Comparison of ENCODE assay signal across 1 cellular context in genomic region chr5:155460501-155460931, GRCh38.
A peak's percentile ranks its signal among the peaks of the same experiment; 100 is the strongest.
TF ChIP-seq lines count a peak whose summit lies in the region.

No MANE protein-coding gene starts in this region.

TF ChIP-seq in HepG2, 621 proteins besides CTCF, POLR2A, EP300 and RAD21 (continued from another document and continues in another):
- TF ChIP-seq ZBTB14 (CRISPR knock-in tag; IDR thresholded peaks at IDR 0.05) (no peak), MYC (CRISPR knock-in tag; IDR thresholded peaks at IDR 0.05; ENCODE audit: borderline replicate concordance) (no peak), BHLHE40 (IDR thresholded peaks at IDR 0.05; ENCODE audit: low read length) (no peak), SALL1 (CRISPR knock-in tag; IDR thresholded peaks at IDR 0.05) (peak; percentile 21; the same call in 1 of the 2 replicates), BCL6 (CRISPR knock-in tag; IDR thresholded peaks at IDR 0.05) (peak; percentile 77), WIZ (CRISPR knock-in tag; IDR thresholded peaks at IDR 0.05) (no peak), GATAD1 (CRISPR knock-in tag; IDR thresholded peaks at IDR 0.05) (peak; percentile 55), ZBTB20 (CRISPR knock-in tag; IDR thresholded peaks at IDR 0.05; ENCODE audit: borderline replicate concordance, low read depth) (peak; percentile 35; the same call in 1 of the 2 replicates), ZNF577 (CRISPR knock-in tag; IDR thresholded peaks at IDR 0.05; ENCODE audit: borderline replicate concordance, low read depth) (no peak), KLF12 (CRISPR knock-in tag; IDR thresholded peaks at IDR 0.05; ENCODE audit: borderline replicate concordance) (0 out of 2 replicates have a peak, but pooled peaks have one; percentile 45), PAX8 (CRISPR knock-in tag; IDR thresholded peaks at IDR 0.05; ENCODE audit: borderline replicate concordance) (no peak), ZNF329 (CRISPR knock-in tag; IDR thresholded peaks at IDR 0.05; ENCODE audit: low read depth) (no peak), ZNF136 (CRISPR knock-in tag; IDR thresholded peaks at IDR 0.05; ENCODE audit: low read depth) (no peak), SYNCRIP (IDR thresholded peaks at IDR 0.05; ENCODE audit: insufficient read depth, low read depth, low read length) (no peak), ZNF510 (CRISPR knock-in tag; IDR thresholded peaks at IDR 0.05; ENCODE audit: low read depth) (no peak), PPARG (CRISPR knock-in tag; conservative IDR thresholded peaks at IDR 0.05) (peak; percentile 70), THAP7 (CRISPR knock-in tag; IDR thresholded peaks at IDR 0.05) (no peak), RFXANK (CRISPR knock-in tag; IDR thresholded peaks at IDR 0.05) (no peak), ZNF549 (CRISPR knock-in tag; IDR thresholded peaks at IDR 0.05) (no peak), POLR2G (IDR thresholded peaks at IDR 0.05; ENCODE audit: low read depth, low read length) (no peak), DPF2 (CRISPR knock-in tag; IDR thresholded peaks at IDR 0.05; ENCODE audit: borderline replicate concordance, low read depth) (peak; percentile 91), SRSF1 (optimal IDR thresholded peaks at IDR 0.05; ENCODE audit: low read depth, low read length) (no peak), NR0B2 (CRISPR knock-in tag; IDR thresholded peaks at IDR 0.05) (no peak), ZBTB3 (CRISPR knock-in tag; IDR thresholded peaks at IDR 0.05; ENCODE audit: borderline replicate concordance, low read depth) (0 out of 2 replicates have a peak, but pooled peaks have one; percentile 75), FOXK2 (IDR thresholded peaks at IDR 0.05) (peak; percentile 68), ZNF274 (CRISPR knock-in tag; IDR thresholded peaks at IDR 0.05) (no peak), ZNF776 (CRISPR knock-in tag; IDR thresholded peaks at IDR 0.05) (no peak), KLF6 (CRISPR knock-in tag; IDR thresholded peaks at IDR 0.05) (no peak), RERE (CRISPR knock-in tag; IDR thresholded peaks at IDR 0.05; ENCODE audit: low read depth) (peak; percentile 89), ZNF720 (CRISPR knock-in tag; IDR thresholded peaks at IDR 0.05) (no peak), ZNF850 (CRISPR knock-in tag; conservative IDR thresholded peaks at IDR 0.05) (no peak), ZNF317 (CRISPR knock-in tag; IDR thresholded peaks at IDR 0.05) (no peak), PRDM10 (CRISPR knock-in tag; IDR thresholded peaks at IDR 0.05; ENCODE audit: low read depth) (no peak), ELF4 (CRISPR knock-in tag; IDR thresholded peaks at IDR 0.05; ENCODE audit: borderline replicate concordance) (no peak), ZSCAN25 (CRISPR knock-in tag; IDR thresholded peaks at IDR 0.05) (no peak), ZNF296 (CRISPR knock-in tag; conservative IDR thresholded peaks at IDR 0.05) (no peak), ZBTB8A (CRISPR knock-in tag; IDR thresholded peaks at IDR 0.05; ENCODE audit: borderline replicate concordance, low read depth) (no peak), AHR (CRISPR knock-in tag; IDR thresholded peaks at IDR 0.05) (no peak), KLF9 (CRISPR knock-in tag; IDR thresholded peaks at IDR 0.05; ENCODE audit: low read depth) (no peak), HOXD1 (CRISPR knock-in tag; IDR thresholded peaks at IDR 0.05) (0 out of 2 replicates have a peak, but pooled peaks have one; percentile 39), KLF16 (CRISPR knock-in tag; IDR thresholded peaks at IDR 0.05) (peak in 1 of 2 experiments; percentile 28; a peak in 1 of 4 replicates), SNAPC4 (CRISPR knock-in tag; IDR thresholded peaks at IDR 0.05) (no peak), SAFB2 (CRISPR knock-in tag; IDR thresholded peaks at IDR 0.05; ENCODE audit: borderline replicate concordance, low read depth) (no peak), ZNF75D (CRISPR knock-in tag; IDR thresholded peaks at IDR 0.05; ENCODE audit: borderline replicate concordance) (no peak), SMC3 (IDR thresholded peaks at IDR 0.05; ENCODE audit: low read length) (no peak; the same call in 1 of the 2 replicates), YY1 (IDR thresholded peaks at IDR 0.05; ENCODE audit: insufficient read depth, insufficient replicate concordance, low read depth, low read length) (no peak), MED8 (CRISPR knock-in tag; IDR thresholded peaks at IDR 0.05; ENCODE audit: insufficient replicate concordance) (no peak)
